ENCODE assay signal across 13 cellular contexts in genomic region chr14:74931744-74932143, GRCh38. TPM values are rescaled to one million over a fixed set of nuclear protein-coding genes. Genes with fewer than 3 reads are reported as not detected.
DNase-seq lines count a peak whose midpoint lies in the region; ATAC-seq and TF ChIP-seq lines count a peak whose summit lies in the region.
"Not testable (repeated sequence)": the region's sequence is repeated elsewhere in the genome, so short reads cannot be mapped to it uniquely, and the experiment has no call there.
"Had no signal": no experiment of that assay in that cellular context is flagged by ENCODE, and none has a peak within 500 bp of the region (broad histone marks: within the 10 kb centered on the region; RNA-seq: fewer than 3 reads in every experiment).

No MANE protein-coding gene starts in this region.

- not testable (repeated sequence) for H3K9me3 Mint-ChIP-seq in activated CD4-positive, alpha-beta T cell treated with anti-CD3 and anti-CD28 coated beads, Interleukin-2, amount 10 ng/mL, durations not matched to agents 7 days and 5 days; progenitor cell of endocrine pancreas (ENCODE audit: low read depth); stimulated activated naive B cell treated with anti-CD40 and anti-IgM and Interleukin-4, amounts not matched to agents 10 μg/mL and 1 μg/mL and 100 μg/mL, for 72 hours

- peak overlapping the region; percentile 80; the same call in 1 of the 2 replicates for H3K9ac ChIP-seq in BLaER1

- POLR2A ChIA-PET in activated CD4-positive, alpha-beta T cell treated with anti-CD3 and anti-CD28 coated beads, Interleukin-2, amount 10 ng/mL, durations not matched to agents 7 days and 5 days (lab: Charles Lee): not testable (repeated sequence)

- TF ChIP-seq POLR2A in erythroblast (IDR thresholded peaks at IDR 0.05; ENCODE audit: low read length): not testable (repeated sequence)

- CTCF ChIA-PET in activated CD4-positive, alpha-beta T cell treated with anti-CD3 and anti-CD28 coated beads, Interleukin-2, amount 10 ng/mL, durations not matched to agents 7 days and 5 days (lab: Charles Lee): interaction anchor here (0.6 to 1.6 kb wide), 9 partner anchors 8 to 580 kb away, joined by 3 to 4 read pairs (median 3); partner anchors contain the start of gene RPS6KL1

- H3K4me1 Mint-ChIP-seq in activated CD4-positive, alpha-beta T cell treated with anti-CD3 and anti-CD28 coated beads, Interleukin-2, amount 10 ng/mL, durations not matched to agents 7 days and 5 days: peaks cover 17% of the 10 kb centered on the region
- H3K4me1 Mint-ChIP-seq in progenitor cell of endocrine pancreas (ENCODE audit: low read depth): not testable (repeated sequence)
- peaks cover 18 to 29% of the 10 kb centered on the region in 2 donors for H3K4me1 Mint-ChIP-seq in stimulated activated naive B cell treated with anti-CD40 and anti-IgM and Interleukin-4, amounts not matched to agents 10 μg/mL and 1 μg/mL and 100 μg/mL, for 72 hours

- H3K27ac Mint-ChIP-seq in activated CD4-positive, alpha-beta T cell treated with anti-CD3 and anti-CD28 coated beads, Interleukin-2, amount 10 ng/mL, durations not matched to agents 7 days and 5 days: peak overlapping the region; percentile 38
- H3K27ac Mint-ChIP-seq in progenitor cell of endocrine pancreas: peak overlapping the region; percentile 29
- peak overlapping the region; percentile 44 for H3K27ac Mint-ChIP-seq in stimulated activated naive B cell treated with anti-CD40 and anti-IgM and Interleukin-4, amounts not matched to agents 10 μg/mL and 1 μg/mL and 100 μg/mL, for 72 hours

- H3K4me3 ChIP-seq in BLaER1, left ventricle myocardium inferior: not testable (repeated sequence)

- TF ChIP-seq CTCF in left ventricle myocardium inferior (IDR thresholded peaks at IDR 0.05; ENCODE audit: borderline replicate concordance); progenitor cell of endocrine pancreas (IDR thresholded peaks at IDR 0.05; ENCODE audit: unreplicated experiment): not testable (repeated sequence)

- intact Hi-C loops in left ventricle myocardium inferior (cut with micrococcal nuclease): not testable (repeated sequence)

- H3K27ac ChIP-seq in BLaER1 (peak overlapping the region; percentile 95), left ventricle myocardium inferior (replicated peaks) (peak overlapping the region; percentile 72)

- H4K20me1 ChIP-seq in BLaER1: not testable (repeated sequence)

- H3K4me3 Mint-ChIP-seq in activated CD4-positive, alpha-beta T cell treated with anti-CD3 and anti-CD28 coated beads, Interleukin-2, amount 10 ng/mL, durations not matched to agents 7 days and 5 days; progenitor cell of endocrine pancreas (ENCODE audit: low read depth); stimulated activated naive B cell treated with anti-CD40 and anti-IgM and Interleukin-4, amounts not matched to agents 10 μg/mL and 1 μg/mL and 100 μg/mL, for 72 hours: not testable (repeated sequence)

- peaks cover 11% of the 10 kb centered on the region for H3K27me3 Mint-ChIP-seq in activated CD4-positive, alpha-beta T cell treated with anti-CD3 and anti-CD28 coated beads, Interleukin-2, amount 10 ng/mL, durations not matched to agents 7 days and 5 days
- peaks cover 84% of the 10 kb centered on the region for H3K27me3 Mint-ChIP-seq in progenitor cell of endocrine pancreas
- H3K27me3 Mint-ChIP-seq in stimulated activated naive B cell treated with anti-CD40 and anti-IgM and Interleukin-4, amounts not matched to agents 10 μg/mL and 1 μg/mL and 100 μg/mL, for 72 hours: not testable (repeated sequence)

- H3K36me3 Mint-ChIP-seq in activated CD4-positive, alpha-beta T cell treated with anti-CD3 and anti-CD28 coated beads, Interleukin-2, amount 10 ng/mL, durations not matched to agents 7 days and 5 days (ENCODE audit: low read depth); progenitor cell of endocrine pancreas (ENCODE audit: insufficient read depth); stimulated activated naive B cell treated with anti-CD40 and anti-IgM and Interleukin-4, amounts not matched to agents 10 μg/mL and 1 μg/mL and 100 μg/mL, for 72 hours: not testable (repeated sequence)

- H3K36me3 ChIP-seq in BLaER1, left ventricle myocardium inferior: not testable (repeated sequence)

- H3K9me3 ChIP-seq in BLaER1; left ventricle myocardium inferior (replicated peaks): not testable (repeated sequence)

- H3K4me2 ChIP-seq in BLaER1: peak overlapping the region; percentile 86

- H3K27me3 ChIP-seq in BLaER1; left ventricle myocardium inferior (ENCODE audit: low read depth): not testable (repeated sequence)

- not testable (repeated sequence) for DNase-seq in activated CD4-positive, alpha-beta T cell treated with anti-CD3 and anti-CD28 coated beads, Interleukin-2, amount 10 ng/mL, durations not matched to agents 7 days and 5 days; left ventricle myocardium inferior; progenitor cell of endocrine pancreas (ENCODE audit: low spot score, unreplicated experiment); stimulated activated naive B cell treated with anti-CD40 and anti-IgM and Interleukin-4, amounts not matched to agents 10 μg/mL and 1 μg/mL and 100 μg/mL, for 72 hours
- DNase-seq in erythroblast (lab: John Stamatoyannopoulos, UW): peak; percentile 52 to 61

- ATAC-seq in stimulated activated naive B cell treated with anti-CD40 and anti-IgM and Interleukin-4, amounts not matched to agents 10 μg/mL and 1 μg/mL and 100 μg/mL, for 72 hours (replicated peaks): not testable (repeated sequence)

- peaks cover 83% of the 10 kb centered on the region for H3K4me1 ChIP-seq in BLaER1
- H3K4me1 ChIP-seq in left ventricle myocardium inferior: peaks cover 43% of the 10 kb centered on the region

RNA-seq across cellular contexts. Expression of gene RPS6KL1, which starts 8.7 kb away (rescaled TPM):
- 1 to 10 TPM; 4.5 to 4.6 TPM for total RNA-seq in activated CD4-positive, alpha-beta T cell treated with anti-CD3 and anti-CD28 coated beads, Interleukin-2, amount 10 ng/mL, durations not matched to agents 7 days and 5 days
- total RNA-seq in left ventricle myocardium inferior (20.5 TPM), progenitor cell of endocrine pancreas (3.5 and 5.4 TPM in 2 replicates)
- total RNA-seq: H4 had no signal

RNA-seq across cellular contexts. Expression of gene PGF, which starts 23.7 kb away (rescaled TPM):
- under 1 TPM; 0.12 to 0.15 TPM for total RNA-seq in activated CD4-positive, alpha-beta T cell treated with anti-CD3 and anti-CD28 coated beads, Interleukin-2, amount 10 ng/mL, durations not matched to agents 7 days and 5 days
- 4.2 TPM for total RNA-seq in left ventricle myocardium inferior
- total RNA-seq in progenitor cell of endocrine pancreas: 3.5 and 8.2 TPM in 2 replicates
- total RNA-seq: CD4-positive, alpha-beta memory T cell had no signal

RNA-seq across cellular contexts. Expression of gene DLST, which starts 50.0 kb away (rescaled TPM):
- total RNA-seq in activated CD4-positive, alpha-beta T cell treated with anti-CD3 and anti-CD28 coated beads, Interleukin-2, amount 10 ng/mL, durations not matched to agents 7 days and 5 days: 100 to 1,000 TPM in 1 of 2 experiments, 10 to 100 TPM in 1; 92.6 to 106 TPM
- total RNA-seq in left ventricle myocardium inferior (230 TPM), progenitor cell of endocrine pancreas (89.1 and 97.8 TPM in 2 replicates)

RNA-seq across cellular contexts. Expression of gene PROX2, which starts 55.8 kb away (rescaled TPM):
- not detected for total RNA-seq in activated CD4-positive, alpha-beta T cell treated with anti-CD3 and anti-CD28 coated beads, Interleukin-2, amount 10 ng/mL, durations not matched to agents 7 days and 5 days
- total RNA-seq in left ventricle myocardium inferior (not detected), progenitor cell of endocrine pancreas (not detected in 2 replicates)
- total RNA-seq: Calu3; CD4-positive, alpha-beta memory T cell; Daoy; G401; GM23338; H4; H9 had no signal
